8 cellular contexts compared by ENCODE assay signal in the genomic region with DNA sequence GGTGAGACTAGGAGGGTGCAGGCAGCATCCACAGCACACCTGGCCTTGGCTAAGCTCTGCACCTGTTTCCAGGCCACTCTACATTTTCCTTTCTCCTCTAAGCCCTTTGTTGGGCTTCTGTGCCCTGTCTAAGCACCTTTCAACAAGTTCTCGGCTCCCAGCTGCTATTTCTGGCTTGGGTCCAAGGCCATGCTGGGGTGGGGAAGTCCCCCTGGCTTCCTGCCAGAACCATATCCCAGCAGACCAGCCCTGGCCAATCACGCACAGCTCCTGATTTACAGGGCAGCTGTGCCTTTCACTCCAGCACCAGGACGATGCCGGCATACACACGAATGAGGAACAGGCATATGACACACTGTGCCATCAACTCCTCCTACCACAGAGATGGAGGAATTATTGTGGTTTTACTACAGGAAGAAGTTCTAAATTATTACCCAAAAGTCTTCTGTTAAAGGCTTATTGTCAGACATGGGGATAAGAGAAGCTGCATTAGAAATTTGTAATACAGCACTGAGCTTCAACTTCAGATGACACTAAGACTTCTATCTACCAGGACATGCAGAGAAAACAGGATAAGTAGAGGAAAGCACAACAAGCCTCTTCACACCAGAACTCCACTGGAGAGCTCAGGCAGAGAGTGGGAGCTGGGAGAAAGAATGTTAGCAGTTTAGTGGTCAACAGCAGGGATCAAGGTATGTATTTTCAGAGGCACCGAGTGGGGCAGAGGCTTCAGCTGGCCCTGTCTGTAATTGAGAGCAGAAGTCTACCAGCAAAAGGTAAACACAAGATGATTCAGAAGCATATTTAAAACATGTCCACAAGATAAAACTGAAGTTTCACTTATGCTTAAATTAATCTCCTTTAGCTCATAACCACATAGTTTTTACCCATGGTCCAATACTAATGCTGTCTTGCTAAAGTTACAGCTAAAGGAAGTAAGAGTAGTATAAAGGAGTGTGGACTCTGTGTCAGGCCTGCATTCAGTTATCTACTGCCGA. TPM values are rescaled to one million over a fixed set of nuclear protein-coding genes. Genes with fewer than 3 reads are reported as not detected.
DNase-seq lines count a peak whose midpoint lies in the region; ATAC-seq and TF ChIP-seq lines count a peak whose summit lies in the region.

No MANE protein-coding gene starts in this region.

- peaks cover 18% of the 10 kb centered on the region for H3K79me2 ChIP-seq in hepatocyte
- H3K79me2 ChIP-seq in mesendoderm (ENCODE audit: control insufficient read depth, insufficient read depth, low read length), result no peaks in the 10 kb centered on the region

- H3K4me1 ChIP-seq in CD8-positive, alpha-beta T cell (ENCODE audit: insufficient read depth, low read length), result peaks cover 53% of the 10 kb centered on the region
- peaks cover 21% of the 10 kb centered on the region for H3K4me1 ChIP-seq in hepatocyte (ENCODE audit: insufficient read depth)
- H3K4me1 ChIP-seq in spleen, result peaks cover 5 to 50% (median 35%) of the 10 kb centered on the region in 6 donors
- no peaks in the 10 kb centered on the region for H3K4me1 ChIP-seq in mesendoderm (ENCODE audit: control insufficient read depth, low read depth, low read length)

- H3K9me3 Mint-ChIP-seq in CD8-positive, alpha-beta T cell, result no peaks in the 10 kb centered on the region

- peaks cover 4% of the 10 kb centered on the region for H4K20me1 ChIP-seq in hepatocyte (ENCODE audit: insufficient read depth, poor library complexity, severe bottlenecking)

- no peak overlapping the region for H3K18ac ChIP-seq in mesendoderm (ENCODE audit: low read length)

- no peak for TF ChIP-seq CTCF in CD8-positive, alpha-beta T cell (IDR thresholded peaks at IDR 0.05)
- no peak for TF ChIP-seq CTCF in hepatocyte (IDR thresholded peaks at IDR 0.05; ENCODE audit: poor library complexity)
- no peak for TF ChIP-seq CTCF in spleen (IDR thresholded peaks at IDR 0.05 in 8 of 11, conservative IDR thresholded peaks at IDR 0.05 in 3 of 11)

- H3K27ac Mint-ChIP-seq in CD8-positive, alpha-beta T cell, result peak overlapping the region; percentile 94

- no peak overlapping the region for H3K9ac ChIP-seq in mesendoderm (ENCODE audit: low read length)

- H3K23ac ChIP-seq in mesendoderm (ENCODE audit: low read length), result no peak overlapping the region

- no peaks in the 10 kb centered on the region for H3K27me3 ChIP-seq in CD8-positive, alpha-beta T cell (ENCODE audit: insufficient read depth, low read length)
- H3K27me3 ChIP-seq in hepatocyte (no peaks in the 10 kb centered on the region), spleen (replicated peaks in 1 of 7) (no peaks in the 10 kb centered on the region), mesendoderm (ENCODE audit: insufficient read depth, low read length, poor library complexity) (no peaks in the 10 kb centered on the region)

- no peaks in the 10 kb centered on the region for H3K9me2 ChIP-seq in hepatocyte (replicated peaks; ENCODE audit: insufficient read depth)

- H2BK15ac ChIP-seq in mesendoderm (replicated peaks; ENCODE audit: low read depth), result no peak overlapping the region

- CTCF ChIA-PET in CD8-positive, alpha-beta T cell (lab: Charles Lee), result interaction anchor here (0.6 to 2.8 kb wide), 6 partner anchors 9 to 56 kb away, joined by 3 to 16 read pairs (median 3); a partner anchor contains a TSS

- peak overlapping the region; percentile 40 for H3K4me3 Mint-ChIP-seq in CD8-positive, alpha-beta T cell

- intact Hi-C loops in CD8-positive, alpha-beta T cell (cut with DNase I, micrococcal nuclease), result no loop called here
- intact Hi-C loops in spleen (cut with DNase I; ENCODE audit: low total_unique reads), result no loop called here

- H3K36me3 ChIP-seq in CD8-positive, alpha-beta T cell (ENCODE audit: insufficient read depth, low read length), result no peaks in the 10 kb centered on the region
- H3K36me3 ChIP-seq in hepatocyte (replicated peaks; ENCODE audit: insufficient read depth, low read depth), result peaks cover 5% of the 10 kb centered on the region
- peaks cover 0 to 84% (median 37%) of the 10 kb centered on the region in 6 donors for H3K36me3 ChIP-seq in spleen
- H3K36me3 ChIP-seq in mesendoderm (ENCODE audit: control insufficient read depth, insufficient read depth, low read length), result peaks cover 6% of the 10 kb centered on the region

- no peak overlapping the region for H3K56ac ChIP-seq in mesendoderm (ENCODE audit: low read length)

- no peak overlapping the region for H3K4me3 ChIP-seq in CD8-positive, alpha-beta T cell (ENCODE audit: low read depth, low read length)
- no peak overlapping the region for H3K4me3 ChIP-seq in hepatocyte
- no peak overlapping the region for H3K4me3 ChIP-seq in spleen
- no peak overlapping the region for H3K4me3 ChIP-seq in mesendoderm (ENCODE audit: low read length)

- no peak overlapping the region for H2AFZ ChIP-seq in hepatocyte

- H4K8ac ChIP-seq in mesendoderm (ENCODE audit: low read depth, low read length), result no peak overlapping the region

- H2BK5ac ChIP-seq in mesendoderm (ENCODE audit: low read length), result no peak overlapping the region

- H3K4me2 ChIP-seq in hepatocyte (peak overlapping the region; percentile 34), mesendoderm (ENCODE audit: low read length) (no peak overlapping the region)

- H2BK120ac ChIP-seq in mesendoderm (ENCODE audit: low read depth, low read length), result no peak overlapping the region

- H3K27ac ChIP-seq in CD8-positive, alpha-beta T cell (ENCODE audit: low read depth, low read length), result peak overlapping the region; percentile 1
- H3K27ac ChIP-seq in hepatocyte (peak overlapping the region; percentile 82), spleen (peak overlapping the region; percentile 18 to 66 (median 55)), mesendoderm (ENCODE audit: low read depth, low read length) (no peak overlapping the region)

- H2AK5ac ChIP-seq in mesendoderm (ENCODE audit: low read length), result no peak overlapping the region

- no peak overlapping the region for H3K4ac ChIP-seq in mesendoderm (ENCODE audit: low read depth, low read length)

- peaks cover 3% of the 10 kb centered on the region for H3K79me1 ChIP-seq in mesendoderm (ENCODE audit: low read length)

- 31% methylated on average over 7 of the region's 7 CpGs for WGBS in hepatocyte (ENCODE audit: low lambda C conversion rate, missing lambda C conversion rate)
- 17 to 23% (median 21%) methylated on average over 7 of the region's 7 CpGs for WGBS in spleen, 5 donors
- WGBS in mesendoderm (ENCODE audit: extremely low coverage, insufficient coverage, low lambda C conversion rate), result no CpG with 5 or more reads among the region's 7 CpGs

- DNase-seq in CD8-positive, alpha-beta T cell, result peak; percentile 50 to 90 (median 70)
- DNase-seq in NCI-H1417 (lab: John Stamatoyannopoulos, UW) (peak; percentile 94 to 99 (median 98)), T-helper 1 cell (peak; percentile 71 to 83 (median 78)), amygdala (lab: John Stamatoyannopoulos, UW) (peak in 53 of 56 donors; percentile 7 to 87 (median 58)), hepatocyte (ENCODE audit: low spot score) (peak; percentile 92), spleen (peak; percentile 90), mesendoderm (no peak)

- peaks cover 60% of the 10 kb centered on the region for H3K4me1 Mint-ChIP-seq in CD8-positive, alpha-beta T cell (ENCODE audit: low read depth)

- no peak overlapping the region for H4K5ac ChIP-seq in mesendoderm (ENCODE audit: low read length)

- no peaks in the 10 kb centered on the region for H3K9me3 ChIP-seq in CD8-positive, alpha-beta T cell (ENCODE audit: low read length)
- H3K9me3 ChIP-seq in hepatocyte (ENCODE audit: low read depth) (no peaks in the 10 kb centered on the region), spleen (no peaks in the 10 kb centered on the region)

- ATAC-seq in CD8-positive, alpha-beta T cell, result peak; percentile 97
- ATAC-seq in GM21825 (IDR thresholded peaks at IDR 0.05; ENCODE audit: unreplicated experiment), result peak; percentile 72

- POLR2A ChIA-PET in CD8-positive, alpha-beta T cell (lab: Charles Lee), result interaction anchor here (1.2 to 1.5 kb wide), 3 partner anchors 10 to 194 kb away, joined by 3 to 5 read pairs (median 5); a partner anchor contains a TSS

- peaks cover 47% of the 10 kb centered on the region for H3K36me3 Mint-ChIP-seq in CD8-positive, alpha-beta T cell

- H3K27me3 Mint-ChIP-seq in CD8-positive, alpha-beta T cell (ENCODE audit: low read depth), result no peaks in the 10 kb centered on the region

- no peak for TF ChIP-seq POLR2A in spleen (IDR thresholded peaks at IDR 0.05)

RNA-seq across cellular contexts. Expression of a gene that starts 37.4 kb away (rescaled TPM):
- total RNA-seq in CD8-positive, alpha-beta T cell, result 1 to 10 TPM; 5.2 to 5.8 TPM
- total RNA-seq in hepatocyte (17.2 and 20.0 TPM in 2 replicates), spleen (10 to 100 TPM; 13.9 to 21.4 (median 18.3) TPM)
- polyA plus RNA-seq in hepatocyte (16.6 and 19.7 TPM in 2 replicates), spleen (10 to 100 TPM; 13.0 to 14.7 (median 14.1) TPM)
- 27.2 TPM for polyA plus RNA-seq in mesendoderm (2013, experiment 1 of 2)
- polyA plus RNA-seq in mesendoderm (2013, experiment 2 of 2), result 29.5 TPM

RNA-seq across cellular contexts. Expression of a gene that starts 55.8 kb away (rescaled TPM):
- total RNA-seq in CD8-positive, alpha-beta T cell, result under 1 TPM in 1 of 2 experiments, not detected in 1; 0.22 TPM
- total RNA-seq in hepatocyte, result 6.3 and 10.6 TPM in 2 replicates
- 7.3 and 7.8 TPM in 2 replicates for polyA plus RNA-seq in hepatocyte
- 1 to 10 TPM; 1.0 to 7.3 (median 5.5) TPM for total RNA-seq in spleen
- polyA plus RNA-seq in spleen, result 1 to 10 TPM in 2 of 3 donors, under 1 TPM in 1; 0.90 to 1.2 (median 1.2) TPM
- polyA plus RNA-seq in mesendoderm (2013, experiment 1 of 2), result 15.3 TPM
- 15.0 TPM for polyA plus RNA-seq in mesendoderm (2013, experiment 2 of 2)

RNA-seq across cellular contexts. Expression of a gene that starts 57.2 kb away (rescaled TPM):
- total RNA-seq in CD8-positive, alpha-beta T cell, result under 1 TPM; 0.19 to 0.24 TPM
- total RNA-seq in hepatocyte, result 5.5 and 7.6 TPM in 2 replicates
- 1.9 and 3.1 TPM in 2 replicates for polyA plus RNA-seq in hepatocyte
- total RNA-seq in spleen, result 1 to 10 TPM in 5 of 7 donors, under 1 TPM in 2; 0.74 to 2.5 (median 1.3) TPM
- under 1 TPM; 0.08 to 0.90 (median 0.20) TPM for polyA plus RNA-seq in spleen
- polyA plus RNA-seq in mesendoderm (2013, experiment 1 of 2), result 0.06 TPM
- polyA plus RNA-seq in mesendoderm (2013, experiment 2 of 2), result 0.07 TPM
